Comparison of ENCODE assay signal across 27 cellular contexts in the genomic region with DNA sequence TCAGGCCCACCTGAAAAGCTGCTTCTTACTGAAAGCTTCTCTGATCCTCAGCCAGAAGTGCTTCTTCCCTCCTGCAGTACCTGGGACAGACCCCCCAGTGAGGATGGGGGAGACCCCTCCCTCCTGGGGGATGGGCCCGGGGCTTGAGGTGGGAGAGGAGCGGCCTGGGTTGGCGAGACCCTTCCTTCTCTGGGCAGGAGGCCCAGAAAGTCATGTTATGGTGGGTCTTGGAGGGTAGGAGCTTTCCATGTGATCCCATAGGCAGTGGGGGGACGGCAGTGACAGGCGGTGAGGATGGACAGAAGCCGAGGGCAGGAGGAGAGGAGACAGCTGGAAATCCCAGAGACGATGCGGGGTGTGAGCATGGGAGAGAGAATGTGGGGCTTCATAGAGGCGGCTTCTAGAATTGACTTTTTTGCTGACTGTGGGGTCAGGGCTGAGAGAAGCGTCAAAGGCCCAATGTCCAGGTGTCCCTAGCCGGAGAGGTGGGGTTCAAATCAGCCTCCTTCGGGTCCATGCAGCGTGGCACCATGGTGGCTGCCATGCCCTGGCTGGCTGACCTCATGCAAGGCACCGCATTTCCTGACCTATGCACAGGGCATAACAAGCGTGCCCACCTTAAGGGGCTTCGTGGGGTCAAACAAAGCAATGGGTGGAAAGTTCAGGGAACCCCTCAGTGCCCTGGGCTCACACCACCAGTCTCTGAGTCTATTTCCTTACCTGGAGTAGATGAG.
"Had no signal": no experiment of that assay in that cellular context is flagged by ENCODE, and none has a peak within 500 bp of the region (broad histone marks: within the 10 kb centered on the region; RNA-seq: fewer than 3 reads in every experiment).

No MANE protein-coding gene starts in this region.

- DNase-seq: activated CD4-positive, alpha-beta T cell treated with anti-CD3 and anti-CD28 coated beads for 48 hours; activated CD4-positive, alpha-beta T cell treated with anti-CD3 and anti-CD28 coated beads, Interleukin-2, amount 50 U/mL, for 48 hours; activated CD4-positive, CD25-positive, alpha-beta regulatory T cell treated with anti-CD3 and anti-CD28 coated beads, Interleukin-2, amount 50 U/mL, for 72 hours; activated CD8-positive, alpha-beta memory T cell treated with anti-CD3 and anti-CD28 coated beads, Interleukin-2, amount 10 ng/mL, durations not matched to agents 7 days and 5 days; activated effector memory CD4-positive, alpha-beta T cell treated with anti-CD3 and anti-CD28 coated beads, Interleukin-2, amount 50 U/mL, for 16 hours; activated naive CD4-positive, alpha-beta T cell treated with Interleukin-2 at 50 U/mL for 16 hours; activated naive CD8-positive, alpha-beta T cell treated with anti-CD3 and anti-CD28 coated beads, Interleukin-2, amount 50 U/mL, for 24 hours; activated T-cell treated with anti-CD3 and anti-CD28 coated beads, Interleukin-2, amount 50 U/mL, for 24 hours; amniotic stem cell; Kasumi-1; KBM-7; NCI-H1105 treated with DMSO at 0.1 percent for 48 hours; NCI-H1436 treated with DMSO at 0.1 percent for 48 hours; NCI-H187; NCI-H2081; NCI-H446; NCI-H524; Peyer's patch; SHP77; T-helper 17 cell; T-helper 9 cell had no signal

- H3K36me3 ChIP-seq: Peyer's patch, SJSA1 had no signal

- H3K27ac Mint-ChIP-seq: activated CD8-positive, alpha-beta memory T cell treated with anti-CD3 and anti-CD28 coated beads, Interleukin-2, amount 10 ng/mL, durations not matched to agents 7 days and 5 days; activated naive CD4-positive, alpha-beta T cell treated with anti-CD3 and anti-CD28 coated beads, Interleukin-2, amount 50 U/mL, for 72 hours; activated naive CD8-positive, alpha-beta T cell treated with anti-CD3 and anti-CD28 coated beads, Interleukin-2, amount 50 U/mL, for 24 hours; activated T-cell treated with anti-CD3 and anti-CD28 coated beads, Interleukin-2, amount 50 U/mL, for 24 hours; activated T-helper 1 cell treated with anti-CD3 and anti-CD28 coated beads, Interleukin-12 subunit alpha, Interleukin-12 subunit beta, Interleukin-2, Interleukin-4 antibody, amounts not matched to agents 30 ng/mL and 10 ng/mL and 1 ng/mL, durations not matched to agents 14 hours and 24 hours and 36 hours; T-helper 17 cell; WTC11 had no signal

- FAIRE-seq: astrocyte had no signal

- ATAC-seq: activated CD8-positive, alpha-beta memory T cell treated with anti-CD3 and anti-CD28 coated beads, Interleukin-2, amount 10 ng/mL, durations not matched to agents 7 days and 5 days; activated naive CD8-positive, alpha-beta T cell treated with anti-CD3 and anti-CD28 coated beads, Interleukin-2, amount 50 U/mL, for 24 hours; T-helper 17 cell; WTC11 had no signal

- H3K27me3 ChIP-seq: Peyer's patch, SJSA1 had no signal

- H3K9me3 Mint-ChIP-seq: activated naive CD4-positive, alpha-beta T cell treated with anti-CD3 and anti-CD28 coated beads, Interleukin-2, amount 50 U/mL, for 72 hours; activated naive CD8-positive, alpha-beta T cell treated with anti-CD3 and anti-CD28 coated beads, Interleukin-2, amount 50 U/mL, for 24 hours; activated T-cell treated with anti-CD3 and anti-CD28 coated beads, Interleukin-2, amount 50 U/mL, for 24 hours; activated T-helper 1 cell treated with anti-CD3 and anti-CD28 coated beads, Interleukin-12 subunit alpha, Interleukin-12 subunit beta, Interleukin-2, Interleukin-4 antibody, amounts not matched to agents 30 ng/mL and 10 ng/mL and 1 ng/mL, durations not matched to agents 14 hours and 24 hours and 36 hours; brain; WTC11 had no signal

- H3K4me3 ChIP-seq: Peyer's patch, SJSA1 had no signal

- H3K4me1 Mint-ChIP-seq: activated CD8-positive, alpha-beta memory T cell treated with anti-CD3 and anti-CD28 coated beads, Interleukin-2, amount 10 ng/mL, durations not matched to agents 7 days and 5 days; activated naive CD8-positive, alpha-beta T cell treated with anti-CD3 and anti-CD28 coated beads, Interleukin-2, amount 50 U/mL, for 24 hours had no signal

- H3K4me3 Mint-ChIP-seq: activated CD8-positive, alpha-beta memory T cell treated with anti-CD3 and anti-CD28 coated beads, Interleukin-2, amount 10 ng/mL, durations not matched to agents 7 days and 5 days; activated naive CD8-positive, alpha-beta T cell treated with anti-CD3 and anti-CD28 coated beads, Interleukin-2, amount 50 U/mL, for 24 hours; activated T-cell treated with anti-CD3 and anti-CD28 coated beads, Interleukin-2, amount 50 U/mL, for 24 hours; activated T-helper 1 cell treated with anti-CD3 and anti-CD28 coated beads, Interleukin-12 subunit alpha, Interleukin-12 subunit beta, Interleukin-2, Interleukin-4 antibody, amounts not matched to agents 30 ng/mL and 10 ng/mL and 1 ng/mL, durations not matched to agents 14 hours and 24 hours and 36 hours; T-helper 17 cell; WTC11 had no signal

- H3K27me3 Mint-ChIP-seq: activated T-cell treated with anti-CD3 and anti-CD28 coated beads, Interleukin-2, amount 50 U/mL, for 24 hours; brain had no signal

- H3K4me1 ChIP-seq: Peyer's patch, SJSA1 had no signal

- H3K27ac ChIP-seq: Peyer's patch, SJSA1 had no signal

- H3K36me3 Mint-ChIP-seq: activated CD8-positive, alpha-beta memory T cell treated with anti-CD3 and anti-CD28 coated beads, Interleukin-2, amount 10 ng/mL, durations not matched to agents 7 days and 5 days; activated naive CD4-positive, alpha-beta T cell treated with anti-CD3 and anti-CD28 coated beads, Interleukin-2, amount 50 U/mL, for 72 hours; brain; WTC11 had no signal

- H3K9me3 ChIP-seq: Peyer's patch, SJSA1 had no signal
